In genomic region chr3:76943671-76944070, GRCh38 we compare ENCODE assay signal across 26 cellular contexts.
"Had no signal": no experiment of that assay in that cellular context is flagged by ENCODE, and none has a peak within 500 bp of the region (broad histone marks: within the 10 kb centered on the region; RNA-seq: fewer than 3 reads in every experiment).

No MANE protein-coding gene starts in this region.

- H3K4me3 ChIP-seq: gastroesophageal sphincter, heart left ventricle, lower lobe of right lung, neural progenitor cell, sigmoid colon, vagina had no signal

- H3K36me3 ChIP-seq: brain microvascular endothelial cell, gastroesophageal sphincter, heart left ventricle, lower lobe of right lung, neural progenitor cell, sigmoid colon, vagina had no signal

- H3K4me1 Mint-ChIP-seq: activated CD4-positive, alpha-beta memory T cell treated with anti-CD3 and anti-CD28 coated beads, Interleukin-2, amount 10 ng/mL, durations not matched to agents 7 days and 5 days; activated CD4-positive, alpha-beta T cell treated with anti-CD3 and anti-CD28 coated beads, Interleukin-2, amount 10 ng/mL, durations not matched to agents 24 days and 14 days; activated CD8-positive, alpha-beta memory T cell treated with anti-CD3 and anti-CD28 coated beads, Interleukin-2, amount 10 ng/mL, durations not matched to agents 7 days and 5 days; activated naive CD4-positive, alpha-beta T cell treated with anti-CD3 and anti-CD28 coated beads, Interleukin-2, amount 10 ng/mL, durations not matched to agents 7 days and 5 days; activated naive CD8-positive, alpha-beta T cell treated with anti-CD3 and anti-CD28 coated beads, Interleukin-2, amount 50 U/mL, for 24 hours; central memory CD8-positive, alpha-beta T cell; naive thymus-derived CD8-positive, alpha-beta T cell; neural progenitor cell; stimulated activated naive B cell treated with anti-CD40 and anti-IgM and Interleukin-4, amounts not matched to agents 10 μg/mL and 1 μg/mL and 100 μg/mL, for 72 hours had no signal

- DNase-seq: activated CD4-positive, alpha-beta memory T cell treated with anti-CD3 and anti-CD28 coated beads, Interleukin-2, amount 10 ng/mL, durations not matched to agents 7 days and 5 days; activated CD4-positive, alpha-beta T cell treated with anti-CD3 and anti-CD28 coated beads, Interleukin-2, amount 10 ng/mL, durations not matched to agents 24 days and 14 days; activated CD8-positive, alpha-beta memory T cell treated with anti-CD3 and anti-CD28 coated beads, Interleukin-2, amount 10 ng/mL, durations not matched to agents 7 days and 5 days; activated effector memory CD4-positive, alpha-beta T cell treated with anti-CD3 and anti-CD28 coated beads, Interleukin-2, amount 50 U/mL, for 16 hours; activated naive CD4-positive, alpha-beta T cell treated with anti-CD3 and anti-CD28 coated beads, Interleukin-2, amount 10 ng/mL, durations not matched to agents 7 days and 5 days; activated naive CD8-positive, alpha-beta T cell treated with anti-CD3 and anti-CD28 coated beads, Interleukin-2, amount 50 U/mL, for 24 hours; activated T-cell treated with anti-CD3 and anti-CD28 coated beads for 4 hours; anterior cingulate cortex; effector memory CD4-positive, alpha-beta T cell; heart left ventricle; lower lobe of right lung; naive thymus-derived CD8-positive, alpha-beta T cell; retina; sigmoid colon; stimulated activated CD4-positive, alpha-beta T cell treated with anti-CD3 and anti-CD28 coated beads, Interleukin-2, amount 100 ng/mL, for 48 hours; stimulated activated CD8-positive, alpha-beta memory T cell treated with anti-CD3 and anti-CD28 coated beads, Interleukin-4, amount 100 ng/mL, for 48 hours; stimulated activated naive B cell treated with anti-CD40 and anti-IgM and Interleukin-4, amounts not matched to agents 10 μg/mL and 1 μg/mL and 100 μg/mL, for 72 hours; trophoblast cell had no signal

- H3K4me1 ChIP-seq: gastroesophageal sphincter, heart left ventricle, lower lobe of right lung, neural progenitor cell, sigmoid colon, vagina had no signal

- H3K9me3 Mint-ChIP-seq: neural progenitor cell had no signal

- H3K4me2 ChIP-seq: neural progenitor cell had no signal

- H3K4me3 Mint-ChIP-seq: activated CD4-positive, alpha-beta memory T cell treated with anti-CD3 and anti-CD28 coated beads, Interleukin-2, amount 10 ng/mL, durations not matched to agents 7 days and 5 days; activated CD4-positive, alpha-beta T cell treated with anti-CD3 and anti-CD28 coated beads, Interleukin-2, amount 10 ng/mL, durations not matched to agents 24 days and 14 days; activated CD8-positive, alpha-beta memory T cell treated with anti-CD3 and anti-CD28 coated beads, Interleukin-2, amount 10 ng/mL, durations not matched to agents 7 days and 5 days; activated naive CD4-positive, alpha-beta T cell treated with anti-CD3 and anti-CD28 coated beads, Interleukin-2, amount 10 ng/mL, durations not matched to agents 7 days and 5 days; activated naive CD8-positive, alpha-beta T cell treated with anti-CD3 and anti-CD28 coated beads, Interleukin-2, amount 50 U/mL, for 24 hours; central memory CD8-positive, alpha-beta T cell; naive thymus-derived CD8-positive, alpha-beta T cell; neural progenitor cell; stimulated activated naive B cell treated with anti-CD40 and anti-IgM and Interleukin-4, amounts not matched to agents 10 μg/mL and 1 μg/mL and 100 μg/mL, for 72 hours; T-helper 2 cell treated with Interferon-gamma antibody and Interleukin-4, amounts not matched to agents 5 μg/mL and 100 μg/mL, for 36 hours had no signal

- H3K27ac Mint-ChIP-seq: activated CD4-positive, alpha-beta memory T cell treated with anti-CD3 and anti-CD28 coated beads, Interleukin-2, amount 10 ng/mL, durations not matched to agents 7 days and 5 days; activated CD4-positive, alpha-beta T cell treated with anti-CD3 and anti-CD28 coated beads, Interleukin-2, amount 10 ng/mL, durations not matched to agents 24 days and 14 days; activated CD8-positive, alpha-beta memory T cell treated with anti-CD3 and anti-CD28 coated beads, Interleukin-2, amount 10 ng/mL, durations not matched to agents 7 days and 5 days; activated naive CD4-positive, alpha-beta T cell treated with anti-CD3 and anti-CD28 coated beads, Interleukin-2, amount 10 ng/mL, durations not matched to agents 7 days and 5 days; activated naive CD8-positive, alpha-beta T cell treated with anti-CD3 and anti-CD28 coated beads, Interleukin-2, amount 50 U/mL, for 24 hours; naive thymus-derived CD8-positive, alpha-beta T cell; neural progenitor cell; stimulated activated naive B cell treated with anti-CD40 and anti-IgM and Interleukin-4, amounts not matched to agents 10 μg/mL and 1 μg/mL and 100 μg/mL, for 72 hours; T-helper 2 cell treated with Interferon-gamma antibody and Interleukin-4, amounts not matched to agents 5 μg/mL and 100 μg/mL, for 36 hours had no signal

- H3K27ac ChIP-seq: brain microvascular endothelial cell, gastroesophageal sphincter, heart left ventricle, lower lobe of right lung, neural progenitor cell, sigmoid colon, vagina, VCaP had no signal

- ATAC-seq: activated CD4-positive, CD25-positive, alpha-beta regulatory T cell treated with anti-CD3 and anti-CD28 coated beads, Interleukin-2, amount 50 U/mL, for 24 hours; activated CD8-positive, alpha-beta memory T cell treated with anti-CD3 and anti-CD28 coated beads, Interleukin-2, amount 10 ng/mL, durations not matched to agents 7 days and 5 days; activated naive CD8-positive, alpha-beta T cell treated with anti-CD3 and anti-CD28 coated beads, Interleukin-2, amount 50 U/mL, for 24 hours; gastroesophageal sphincter; heart left ventricle; lower lobe of right lung; naive thymus-derived CD8-positive, alpha-beta T cell; stimulated activated naive B cell treated with anti-CD40 and anti-IgM and Interleukin-4, amounts not matched to agents 10 μg/mL and 1 μg/mL and 100 μg/mL, for 72 hours had no signal

- H3K27me3 ChIP-seq: brain microvascular endothelial cell, gastroesophageal sphincter, heart left ventricle, neural progenitor cell, sigmoid colon, vagina had no signal

- H3K9ac ChIP-seq: neural progenitor cell had no signal

- H2AFZ ChIP-seq: neural progenitor cell had no signal

- H3K36me3 Mint-ChIP-seq: activated CD8-positive, alpha-beta memory T cell treated with anti-CD3 and anti-CD28 coated beads, Interleukin-2, amount 10 ng/mL, durations not matched to agents 7 days and 5 days; activated naive CD4-positive, alpha-beta T cell treated with anti-CD3 and anti-CD28 coated beads, Interleukin-2, amount 10 ng/mL, durations not matched to agents 7 days and 5 days; naive thymus-derived CD8-positive, alpha-beta T cell; neural progenitor cell; stimulated activated naive B cell treated with anti-CD40 and anti-IgM and Interleukin-4, amounts not matched to agents 10 μg/mL and 1 μg/mL and 100 μg/mL, for 72 hours had no signal

- H3K9me3 ChIP-seq: gastroesophageal sphincter, heart left ventricle, lower lobe of right lung, sigmoid colon, vagina had no signal

- H3K27me3 Mint-ChIP-seq: activated CD4-positive, alpha-beta memory T cell treated with anti-CD3 and anti-CD28 coated beads, Interleukin-2, amount 10 ng/mL, durations not matched to agents 7 days and 5 days; activated CD4-positive, alpha-beta T cell treated with anti-CD3 and anti-CD28 coated beads, Interleukin-2, amount 10 ng/mL, durations not matched to agents 24 days and 14 days; activated CD8-positive, alpha-beta memory T cell treated with anti-CD3 and anti-CD28 coated beads, Interleukin-2, amount 10 ng/mL, durations not matched to agents 7 days and 5 days; activated naive CD4-positive, alpha-beta T cell treated with anti-CD3 and anti-CD28 coated beads, Interleukin-2, amount 10 ng/mL, durations not matched to agents 7 days and 5 days; activated naive CD8-positive, alpha-beta T cell treated with anti-CD3 and anti-CD28 coated beads, Interleukin-2, amount 50 U/mL, for 24 hours; central memory CD8-positive, alpha-beta T cell; naive thymus-derived CD8-positive, alpha-beta T cell; stimulated activated naive B cell treated with anti-CD40 and anti-IgM and Interleukin-4, amounts not matched to agents 10 μg/mL and 1 μg/mL and 100 μg/mL, for 72 hours had no signal
